ENCODE assay signal across 8 cellular contexts in the genomic region with DNA sequence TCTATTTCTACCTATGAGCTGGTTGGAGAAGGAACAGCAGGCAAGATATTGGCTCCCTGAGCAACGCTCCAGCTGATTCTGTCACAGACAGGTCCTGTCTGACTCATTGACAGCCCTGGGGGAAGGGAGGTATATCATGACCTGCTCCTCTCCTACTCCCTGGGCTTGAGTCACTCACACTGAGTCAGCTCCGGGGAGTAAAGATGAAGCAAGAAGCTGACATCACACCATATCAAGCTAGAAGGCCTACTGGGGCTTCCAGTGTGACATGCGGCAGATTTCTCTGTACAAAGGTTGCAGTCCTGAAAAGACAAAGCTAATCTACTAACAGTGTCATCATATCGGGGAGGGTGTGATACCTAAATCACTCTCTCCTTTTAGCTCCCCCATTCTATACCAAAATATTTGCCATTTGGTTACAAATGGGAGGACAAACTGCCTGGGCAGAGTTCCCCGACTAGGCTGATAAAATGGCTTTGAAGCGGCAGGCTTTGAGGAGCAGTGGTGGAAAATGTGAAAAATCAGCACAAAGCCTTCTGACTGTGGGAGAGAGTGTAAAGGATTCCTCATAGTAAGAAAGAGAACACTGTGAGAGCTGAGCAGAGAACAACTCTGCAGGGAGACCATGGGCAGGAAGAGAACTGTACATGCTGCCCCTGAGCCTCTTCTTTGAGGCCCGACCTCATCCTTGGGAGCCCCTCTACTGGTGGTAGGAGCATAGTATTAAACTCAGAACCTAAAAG. TPM values are rescaled to one million over a fixed set of nuclear protein-coding genes. Genes with fewer than 3 reads are reported as not detected.
A peak's percentile ranks its signal among the peaks of the same experiment; 100 is the strongest.
DNase-seq lines count a peak whose midpoint lies in the region; ATAC-seq and TF ChIP-seq lines count a peak whose summit lies in the region.

No MANE protein-coding gene starts in this region.

- TF ChIP-seq CTCF in nephron progenitor cell (IDR thresholded peaks at IDR 0.05) = no peak

- peak; percentile 100 for ATAC-seq in stimulated activated naive CD8-positive, alpha-beta T cell treated with anti-CD3 and anti-CD28 coated beads, Interleukin-15, amount 100 ng/mL, for 72 hours
- ATAC-seq in HG02642 (IDR thresholded peaks at IDR 0.05; ENCODE audit: poor library complexity, unreplicated experiment) = no peak

- peak; percentile 99 for DNase-seq in LHCN-M2 (ENCODE audit: low read depth)
- peak in 2 of 3 experiments; percentile 42 to 67 for DNase-seq in activated CD8-positive, alpha-beta memory T cell treated with anti-CD3 and anti-CD28 coated beads for 48 hours (ENCODE audit: low read depth in 2 of 3, low spot score in 2 of 3)
- DNase-seq in epidermal melanocyte (ENCODE audit: insufficient read length, low spot score) = peak; percentile 88
- DNase-seq in nephron progenitor cell = no peak
- peak; percentile 65 to 87 for DNase-seq in stimulated activated naive CD8-positive, alpha-beta T cell treated with anti-CD3 and anti-CD28 coated beads, Interleukin-15, amount 100 ng/mL, for 72 hours
- DNase-seq in effector CD8-positive, alpha-beta T cell (lab: John Stamatoyannopoulos, UW) = no peak

- H3K9me3 Mint-ChIP-seq in nephron progenitor cell = no peaks in the 10 kb centered on the region
- no peaks in the 10 kb centered on the region for H3K9me3 Mint-ChIP-seq in stimulated activated naive CD8-positive, alpha-beta T cell treated with anti-CD3 and anti-CD28 coated beads, Interleukin-15, amount 100 ng/mL, for 72 hours

- H3K4me3 Mint-ChIP-seq in nephron progenitor cell = no peak overlapping the region
- H3K4me3 Mint-ChIP-seq in stimulated activated naive CD8-positive, alpha-beta T cell treated with anti-CD3 and anti-CD28 coated beads, Interleukin-15, amount 100 ng/mL, for 72 hours = peak overlapping the region; percentile 23 to 39

- H3K36me3 Mint-ChIP-seq in nephron progenitor cell (ENCODE audit: low read depth) = peaks cover 56% of the 10 kb centered on the region

- no peak overlapping the region for H2AFZ ChIP-seq in ACC112 (ENCODE audit: low read length, unreplicated experiment)

- peaks cover 50% of the 10 kb centered on the region for H3K4me1 ChIP-seq in ACC112 (ENCODE audit: control insufficient read depth, insufficient read depth, low read length, unreplicated experiment)

- no peaks in the 10 kb centered on the region for H3K27me3 ChIP-seq in ACC112 (ENCODE audit: insufficient read depth, low read length)

- peak overlapping the region; percentile 93 for H3K27ac ChIP-seq in ACC112 (ENCODE audit: low read depth, low read length)

- H3K36me3 ChIP-seq in ACC112 (ENCODE audit: insufficient read depth, low read length) = peaks cover 21% of the 10 kb centered on the region; the same call in 1 of the 2 replicates

- peak overlapping the region; percentile 69 for H3K27ac Mint-ChIP-seq in nephron progenitor cell
- peak overlapping the region; percentile 97 to 99 for H3K27ac Mint-ChIP-seq in stimulated activated naive CD8-positive, alpha-beta T cell treated with anti-CD3 and anti-CD28 coated beads, Interleukin-15, amount 100 ng/mL, for 72 hours

- H3K4me1 Mint-ChIP-seq in nephron progenitor cell = peaks cover 32% of the 10 kb centered on the region
- peaks cover 50% of the 10 kb centered on the region for H3K4me1 Mint-ChIP-seq in stimulated activated naive CD8-positive, alpha-beta T cell treated with anti-CD3 and anti-CD28 coated beads, Interleukin-15, amount 100 ng/mL, for 72 hours

- H3K27me3 Mint-ChIP-seq in nephron progenitor cell (ENCODE audit: low read depth, poor library complexity) = no peaks in the 10 kb centered on the region
- H3K27me3 Mint-ChIP-seq in stimulated activated naive CD8-positive, alpha-beta T cell treated with anti-CD3 and anti-CD28 coated beads, Interleukin-15, amount 100 ng/mL, for 72 hours = no peaks in the 10 kb centered on the region

- peak overlapping the region; percentile 51 for H3K4me3 ChIP-seq in ACC112 (ENCODE audit: low read depth, low read length)

- H3K79me2 ChIP-seq in ACC112 (ENCODE audit: control insufficient read depth, insufficient read depth, low read length, unreplicated experiment) = peaks cover 28% of the 10 kb centered on the region

RNA-seq across cellular contexts. Expression of gene PI4KB, which starts 15.5 kb away (rescaled TPM):
- total RNA-seq in LHCN-M2 (2014; rRNA removed) = 45.6 and 60.0 TPM in 2 replicates
- 41.1 TPM for polyA plus RNA-seq in LHCN-M2 (2012)

RNA-seq across cellular contexts. Expression of gene ZNF687, which starts 29.7 kb away (rescaled TPM):
- 16.2 and 21.6 TPM in 2 replicates for total RNA-seq in LHCN-M2 (2014; rRNA removed)
- 9.8 TPM for polyA plus RNA-seq in LHCN-M2 (2012)

RNA-seq across cellular contexts. Expression of gene RFX5, which starts 35.3 kb away (rescaled TPM):
- total RNA-seq in LHCN-M2 (2014; rRNA removed) = 62.8 and 73.3 TPM in 2 replicates
- polyA plus RNA-seq in LHCN-M2 (2012) = 21.4 TPM

RNA-seq across cellular contexts. Expression of gene PSMD4, which starts 57.2 kb away (rescaled TPM):
- total RNA-seq in LHCN-M2 (2014; rRNA removed) = 145 and 175 TPM in 2 replicates
- 277 TPM for polyA plus RNA-seq in LHCN-M2 (2012)

Comparison
In these comparisons a context has a peak if more than half of its experiments do, and no peak if none do; other contexts are left out.
1. DNase-seq: peak in LHCN-M2 (single experiment), activated CD8-positive, alpha-beta memory T cell treated with anti-CD3 and anti-CD28 coated beads for 48 hours (2 of 3), epidermal melanocyte (single experiment) and stimulated activated naive CD8-positive, alpha-beta T cell treated with anti-CD3 and anti-CD28 coated beads, Interleukin-15, amount 100 ng/mL, for 72 hours (2 of 2); none in nephron progenitor cell (single experiment) and effector CD8-positive, alpha-beta T cell (single experiment).